In genomic region chr4:56425518-56425917, GRCh38 we compare ENCODE assay signal across 23 cellular contexts. TPM values are rescaled to one million over a fixed set of nuclear protein-coding genes. Genes with fewer than 3 reads are reported as not detected.
DNase-seq lines count a peak whose midpoint lies in the region; ATAC-seq and TF ChIP-seq lines count a peak whose summit lies in the region.
"Had no signal": no experiment of that assay in that cellular context is flagged by ENCODE, and none has a peak within 500 bp of the region (broad histone marks: within the 10 kb centered on the region; RNA-seq: fewer than 3 reads in every experiment).

No MANE protein-coding gene starts in this region.

- H3K36me3 ChIP-seq in H7 (replicated peaks; ENCODE audit: control insufficient read depth, insufficient read depth, low read length) (no peaks in the 10 kb centered on the region; the same call in 1 of the 2 replicates), OCI-LY7 (ENCODE audit: insufficient read depth, low read length) (peaks cover 63% of the 10 kb centered on the region)
- H3K36me3 ChIP-seq: prostate gland, upper lobe of right lung had no signal

- peak overlapping the region; percentile 14; the same call in 1 of the 2 replicates for H3K4me2 ChIP-seq in OCI-LY7 (ENCODE audit: low read length)

- no peaks in the 10 kb centered on the region for H3K9me2 ChIP-seq in OCI-LY7 (ENCODE audit: insufficient read depth, low read length)

- CTCF ChIA-PET in OCI-LY7 (lab: Charles Lee; ENCODE audit: unreplicated experiment): interaction anchor here (1.4 kb wide), 1 partner anchor 10 kb away, joined by 5 read pairs; the partner anchor contains the start of gene PPAT

- no peaks in the 10 kb centered on the region for H3K27me3 ChIP-seq in H7 (ENCODE audit: control insufficient read depth, insufficient read depth, low read length)
- H3K27me3 ChIP-seq: upper lobe of right lung had no signal

- BruUV-seq in OCI-LY7 (replicated peaks; lab: Mats Ljungman, UMichigan): no TSS peak

- peaks cover 51% of the 10 kb centered on the region for H3K4me1 Mint-ChIP-seq in activated T-cell treated with anti-CD3 and anti-CD28 coated beads, Interleukin-2, amount 50 U/mL, for 72 hours (ENCODE audit: low read depth)

- H3K27ac Mint-ChIP-seq in activated T-cell treated with anti-CD3 and anti-CD28 coated beads, Interleukin-2, amount 50 U/mL, for 72 hours: no peak overlapping the region
- H3K27ac Mint-ChIP-seq: activated CD8-positive, alpha-beta T cell treated with anti-CD3 and anti-CD28 coated beads for 36 hours; activated naive CD4-positive, alpha-beta T cell treated with anti-CD3 and anti-CD28 coated beads, Interleukin-2, amount 50 U/mL, for 24 hours; activated T-helper 2 cell treated with anti-CD3 and anti-CD28 coated beads, Interferon-gamma antibody, Interleukin-2, Interleukin-4, amounts not matched to agents 10 μg/mL and 5 μg/mL and 100 μg/mL, durations not matched to agents 14 hours and 24 hours and 36 hours; CD14-positive monocyte had no signal

- peaks cover 6% of the 10 kb centered on the region; the same call in 1 of the 2 replicates for H3K9me3 ChIP-seq in OCI-LY7 (ENCODE audit: low read length)
- H3K9me3 ChIP-seq: prostate gland, upper lobe of right lung had no signal

- H3K4me3 ChIP-seq in H7 (ENCODE audit: insufficient read depth, low read depth, low read length) (no peak overlapping the region), OCI-LY7 (ENCODE audit: low read depth, low read length, poor library complexity, severe bottlenecking) (no peak overlapping the region)
- H3K4me3 ChIP-seq: prostate gland, upper lobe of right lung had no signal

- no peak for ATAC-seq in HG02981 (IDR thresholded peaks at IDR 0.05; ENCODE audit: unreplicated experiment)
- no peak for ATAC-seq in activated T-cell treated with anti-CD3 and anti-CD28 coated beads, Interleukin-2, amount 50 U/mL, for 72 hours (replicated peaks in 1 of 2)
- ATAC-seq: activated CD8-positive, alpha-beta T cell treated with anti-CD3 and anti-CD28 coated beads for 36 hours; sciatic nerve; upper lobe of right lung had no signal

- intact Hi-C loops in OCI-LY7 (cut with micrococcal nuclease; ENCODE audit: unreplicated experiment): loop anchor here (10.0 kb wide), 1 partner anchor 409 kb away; no protein-coding TSS in a partner anchor

- peak; percentile 50 for DNase-seq in H7
- DNase-seq in OCI-LY7 (ENCODE audit: low spot score): no peak
- peak; percentile 36 for DNase-seq in iPS DF 4.7 (ENCODE audit: extremely low read depth, low spot score)
- DNase-seq in LoVo (ENCODE audit: low spot score): no peak
- DNase-seq in NCI-H345 treated with DMSO at 0.1 percent for 48 hours (lab: John Stamatoyannopoulos, UW; ENCODE audit: unreplicated experiment): no peak
- no peak for DNase-seq in activated T-cell treated with anti-CD3 and anti-CD28 coated beads, Interleukin-2, amount 50 U/mL, for 72 hours
- DNase-seq: activated CD4-positive, CD25-positive, alpha-beta regulatory T cell treated with anti-CD3 and anti-CD28 coated beads, Interleukin-2, amount 50 U/mL, for 72 hours; DND-41; glutamatergic neuron; left cardiac atrium; mammary epithelial cell; NCI-H1092 treated with DMSO at 0.1 percent for 48 hours; NCI-H1930; NCI-H526 treated with DMSO at 0.1 percent for 48 hours; stimulated activated CD4-positive, alpha-beta T cell treated with anti-CD3 and anti-CD28 coated beads, Interleukin-4, amount 100 ng/mL, for 1 hour; upper lobe of right lung had no signal

- peaks cover 37% of the 10 kb centered on the region for H3K4me1 ChIP-seq in OCI-LY7 (ENCODE audit: insufficient read depth, low read length, poor library complexity, severe bottlenecking)
- H3K4me1 ChIP-seq: prostate gland, upper lobe of right lung had no signal

- TF ChIP-seq CTCF in OCI-LY7 (conservative IDR thresholded peaks at IDR 0.05; ENCODE audit: low read length): no peak

- peak overlapping the region; percentile 33 for H3K27ac ChIP-seq in OCI-LY7 (ENCODE audit: low read depth, low read length, poor library complexity, severe bottlenecking)
- H3K27ac ChIP-seq: prostate gland, upper lobe of right lung had no signal

- H3K9me3 Mint-ChIP-seq in activated T-cell treated with anti-CD3 and anti-CD28 coated beads, Interleukin-2, amount 50 U/mL, for 72 hours: peaks cover 0 to 2% of the 10 kb centered on the region in 2 donors
- H3K9me3 Mint-ChIP-seq: activated CD8-positive, alpha-beta T cell treated with anti-CD3 and anti-CD28 coated beads for 36 hours; activated naive CD4-positive, alpha-beta T cell treated with anti-CD3 and anti-CD28 coated beads, Interleukin-2, amount 50 U/mL, for 24 hours; CD14-positive monocyte had no signal

- no peaks in the 10 kb centered on the region for H3K27me3 Mint-ChIP-seq in activated T-cell treated with anti-CD3 and anti-CD28 coated beads, Interleukin-2, amount 50 U/mL, for 72 hours (ENCODE audit: low read depth)
- H3K27me3 Mint-ChIP-seq: activated CD8-positive, alpha-beta T cell treated with anti-CD3 and anti-CD28 coated beads for 36 hours; activated naive CD4-positive, alpha-beta T cell treated with anti-CD3 and anti-CD28 coated beads, Interleukin-2, amount 50 U/mL, for 24 hours had no signal

- H3K4me3 Mint-ChIP-seq in activated T-cell treated with anti-CD3 and anti-CD28 coated beads, Interleukin-2, amount 50 U/mL, for 72 hours: no peak overlapping the region
- H3K4me3 Mint-ChIP-seq: activated CD8-positive, alpha-beta T cell treated with anti-CD3 and anti-CD28 coated beads for 36 hours; activated naive CD4-positive, alpha-beta T cell treated with anti-CD3 and anti-CD28 coated beads, Interleukin-2, amount 50 U/mL, for 24 hours; CD14-positive monocyte had no signal

- peaks cover 78% of the 10 kb centered on the region for H4K20me1 ChIP-seq in OCI-LY7 (ENCODE audit: insufficient read depth, low read length)

- H2AFZ ChIP-seq in OCI-LY7 (ENCODE audit: low read length): no peak overlapping the region

- H3K36me3 Mint-ChIP-seq in activated T-cell treated with anti-CD3 and anti-CD28 coated beads, Interleukin-2, amount 50 U/mL, for 72 hours (ENCODE audit: insufficient read depth in 2 of 2): peaks cover 2 to 5% of the 10 kb centered on the region in 2 donors
- H3K36me3 Mint-ChIP-seq: CD14-positive monocyte had no signal

- H3K79me2 ChIP-seq in OCI-LY7 (ENCODE audit: insufficient read depth, low read depth, low read length): peaks cover 100% of the 10 kb centered on the region

- POLR2A ChIA-PET in OCI-LY7 (lab: Charles Lee): interaction anchor here (0.7 to 5.6 kb wide), 6 partner anchors 9 to 411 kb away, joined by 3 to 52 read pairs (median 5); partner anchors contain the start of genes AASDH, PAICS and PPAT

RNA-seq across cellular contexts. Expression of gene PPAT, which starts 9.9 kb away (rescaled TPM):
- 68.5 and 92.7 TPM in 2 replicates for total RNA-seq in H7 (2014; rRNA removed; shearing (Covaris generic))
- total RNA-seq in OCI-LY7 (2014; rRNA removed; shearing (Covaris generic)): 35.8 and 47.2 TPM in 2 replicates
- total RNA-seq in OCI-LY7 (2022): 48.2 and 54.3 TPM in 2 replicates
- 10 to 100 TPM; 25.6 to 32.7 TPM for total RNA-seq in activated T-cell treated with anti-CD3 and anti-CD28 coated beads, Interleukin-2, amount 50 U/mL, for 72 hours

RNA-seq across cellular contexts. Expression of gene PAICS, which starts 10.5 kb away (rescaled TPM):
- 192 and 207 TPM in 2 replicates for total RNA-seq in H7 (2014; rRNA removed; shearing (Covaris generic))
- 99.1 and 101 TPM in 2 replicates for total RNA-seq in OCI-LY7 (2014; rRNA removed; shearing (Covaris generic))
- 271 and 295 TPM in 2 replicates for total RNA-seq in OCI-LY7 (2022)
- 100 to 1,000 TPM; 174 to 190 TPM for total RNA-seq in activated T-cell treated with anti-CD3 and anti-CD28 coated beads, Interleukin-2, amount 50 U/mL, for 72 hours

RNA-seq across cellular contexts. Expression of gene AASDH, which starts 38.2 kb away (rescaled TPM):
- 11.4 and 16.5 TPM in 2 replicates for total RNA-seq in H7 (2014; rRNA removed; shearing (Covaris generic))
- total RNA-seq in OCI-LY7 (2014; rRNA removed; shearing (Covaris generic)): 10.4 TPM in 2 replicates
- total RNA-seq in OCI-LY7 (2022): 13.9 and 16.3 TPM in 2 replicates
- total RNA-seq in activated T-cell treated with anti-CD3 and anti-CD28 coated beads, Interleukin-2, amount 50 U/mL, for 72 hours: 10 to 100 TPM; 17.6 to 18.4 TPM

RNA-seq across cellular contexts. Expression of gene SRP72, which starts 41.9 kb away (rescaled TPM):
- 56.8 and 84.6 TPM in 2 replicates for total RNA-seq in H7 (2014; rRNA removed; shearing (Covaris generic))
- 53.5 and 65.8 TPM in 2 replicates for total RNA-seq in OCI-LY7 (2014; rRNA removed; shearing (Covaris generic))
- total RNA-seq in OCI-LY7 (2022): 166 and 177 TPM in 2 replicates
- 100 to 1,000 TPM; 187 to 200 TPM for total RNA-seq in activated T-cell treated with anti-CD3 and anti-CD28 coated beads, Interleukin-2, amount 50 U/mL, for 72 hours

Comparison
In these comparisons a context has a peak if more than half of its experiments do, and no peak if none do; other contexts are left out.
1. DNase-seq: peak in H7 (single experiment) and iPS DF 4.7 (single experiment); none in OCI-LY7 (single experiment), LoVo (single experiment), NCI-H345 treated with DMSO at 0.1 percent for 48 hours (single experiment) and activated T-cell treated with anti-CD3 and anti-CD28 coated beads, Interleukin-2, amount 50 U/mL, for 72 hours (0 of 2).